Comparison of ENCODE assay signal across 25 cellular contexts in the genomic region with DNA sequence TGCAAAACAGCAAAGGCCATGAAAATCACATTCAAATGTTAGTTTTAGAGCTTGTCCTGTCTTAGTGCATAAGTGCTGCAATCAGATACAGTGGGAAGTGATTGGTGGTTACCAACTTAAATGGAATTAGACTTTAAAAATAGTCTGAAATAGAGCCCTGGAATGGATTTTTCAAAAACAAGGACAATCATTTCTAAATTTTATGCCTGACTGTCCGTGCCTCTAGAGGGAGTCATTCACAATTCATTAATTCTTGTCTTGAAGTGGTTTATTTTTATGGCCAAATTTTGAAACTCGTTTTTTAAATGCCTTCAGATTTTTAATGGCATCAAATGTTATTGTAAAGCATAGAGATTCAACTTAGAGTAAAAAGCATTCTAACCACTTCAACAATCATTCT.
A peak's percentile ranks its signal among the peaks of the same experiment; 100 is the strongest.
DNase-seq lines count a peak whose midpoint lies in the region; ATAC-seq, FAIRE-seq and TF ChIP-seq lines count a peak whose summit lies in the region.
"Had no signal": no experiment of that assay in that cellular context is flagged by ENCODE, and none has a peak within 500 bp of the region (broad histone marks: within the 10 kb centered on the region; RNA-seq: fewer than 3 reads in every experiment).

No MANE protein-coding gene starts in this region.

- no peaks in the 10 kb centered on the region for H3K23me2 ChIP-seq in H9 (ENCODE audit: insufficient read length, low read depth, low read length, poor library complexity, severe bottlenecking)

- no peak overlapping the region for H3K27ac ChIP-seq in A549
- H3K27ac ChIP-seq in H9 (ENCODE audit: insufficient read length, low read depth, low read length), result no peak overlapping the region
- no peak overlapping the region for H3K27ac ChIP-seq in coronary artery
- H3K27ac ChIP-seq: parathyroid adenoma, upper lobe of right lung had no signal

- no peaks in the 10 kb centered on the region for H3K27me3 ChIP-seq in H9 (ENCODE audit: insufficient read depth, low read length)
- H3K27me3 ChIP-seq: sigmoid colon, upper lobe of right lung had no signal

- no peak for TF ChIP-seq POLR2A in A549 (IDR thresholded peaks at IDR 0.05; ENCODE audit: low read length)

- ATAC-seq in A549 (no peak), HG02759 (IDR thresholded peaks at IDR 0.05; ENCODE audit: unreplicated experiment) (no peak)
- ATAC-seq: K562; left lobe of liver; naive thymus-derived CD8-positive, alpha-beta T cell; upper lobe of right lung had no signal

- H3K27ac Mint-ChIP-seq in H9, result no peak overlapping the region
- H3K27ac Mint-ChIP-seq: activated CD4-positive, alpha-beta T cell treated with anti-CD3 and anti-CD28 coated beads, Interleukin-2, amount 10 ng/mL, durations not matched to agents 24 days and 14 days; activated T-helper 1 cell treated with anti-CD3 and anti-CD28 coated beads, Interleukin-12 subunit alpha, Interleukin-12 subunit beta, Interleukin-2, Interleukin-4 antibody, amounts not matched to agents 30 ng/mL and 10 ng/mL and 1 ng/mL, durations not matched to agents 14 hours and 24 hours and 36 hours; CD14-positive monocyte; naive thymus-derived CD8-positive, alpha-beta T cell had no signal

- H3K56ac ChIP-seq in H9 (ENCODE audit: insufficient read length, low read depth, low read length), result no peak overlapping the region

- H3K79me1 ChIP-seq in H9 (ENCODE audit: insufficient read depth, low read depth, low read length, poor library complexity, severe bottlenecking), result no peaks in the 10 kb centered on the region

- H2BK15ac ChIP-seq in H9 (ENCODE audit: low read depth, low read length), result no peak overlapping the region

- no peaks in the 10 kb centered on the region for H3K27me3 Mint-ChIP-seq in H9 (ENCODE audit: low read depth)

- H3K9ac ChIP-seq in H9 (ENCODE audit: extremely low read depth, insufficient read length, low read length), result no peak overlapping the region
- H3K9ac ChIP-seq: parathyroid adenoma had no signal

- no peak overlapping the region for H4K91ac ChIP-seq in H9 (ENCODE audit: insufficient read length, low read depth, low read length)

- no peak overlapping the region for H4K5ac ChIP-seq in H9 (ENCODE audit: insufficient read length, low read depth, low read length)

- H3K18ac ChIP-seq in H9 (ENCODE audit: insufficient read length, low read depth, low read length), result no peak overlapping the region

- H3K14ac ChIP-seq in H9 (ENCODE audit: insufficient read depth, low read length), result no peak overlapping the region

- DNase-seq in A549 (ENCODE audit: low read depth in 1 of 2, low spot score in 1 of 2) (no peak), H9 (no peak), astrocyte of the spinal cord (ENCODE audit: low read depth, low spot score) (no peak), fibroblast of peridontal ligament (ENCODE audit: extremely low read depth) (peak; percentile 51), SIG-M5 (lab: John Stamatoyannopoulos, UW) (no peak), coronary artery (ENCODE audit: low spot score) (no peak), UCSD-AML1 (lab: John Stamatoyannopoulos, UW; ENCODE audit: unreplicated experiment) (no peak)
- DNase-seq: activated CD4-positive, alpha-beta T cell treated with anti-CD3 and anti-CD28 coated beads, Interleukin-2, amount 10 ng/mL, durations not matched to agents 24 days and 14 days; activated naive CD4-positive, alpha-beta T cell treated with anti-CD3 and anti-CD28 coated beads, Interleukin-2, amount 50 U/mL, for 16 hours; anterior cingulate cortex; naive thymus-derived CD8-positive, alpha-beta T cell; NCI-H1694; NCI-H774; OCI-M1; sigmoid colon; stimulated activated CD8-positive, alpha-beta memory T cell treated with anti-CD3 and anti-CD28 coated beads, Interleukin-4, amount 100 ng/mL, for 48 hours; substantia nigra; T-helper 2 cell; upper lobe of right lung had no signal

- in situ Hi-C loops in astrocyte of the spinal cord (cut with HindIII; ENCODE audit: low sequenced_read_pairs), result no loop called here

- no peak for FAIRE-seq in A549 (lab: Jason Lieb, UNC)
- FAIRE-seq: K562 had no signal

- no peak overlapping the region for H2BK12ac ChIP-seq in H9 (ENCODE audit: insufficient read length, low read depth, low read length)

- no peak for TF ChIP-seq RAD21 in A549 (conservative IDR thresholded peaks at IDR 0.05 in 1 of 2, IDR thresholded peaks at IDR 0.05 in 1 of 2)

- H3K9me3 ChIP-seq in A549 (no peaks in the 10 kb centered on the region), H9 (ENCODE audit: control insufficient read depth, low read depth, low read length) (no peaks in the 10 kb centered on the region)
- H3K9me3 ChIP-seq: sigmoid colon, upper lobe of right lung had no signal

- H3K4me3 ChIP-seq in A549 (no peak overlapping the region), astrocyte of the spinal cord (ENCODE audit: low read depth, low read length) (no peak overlapping the region), coronary artery (no peak overlapping the region)
- H3K4me3 ChIP-seq: K562, sigmoid colon, upper lobe of right lung had no signal

- CTCF ChIA-PET in A549 (lab: Yijun Ruan, JAX), result no interaction called here

- H3K9me3 Mint-ChIP-seq in H9, result peaks cover 2 to 5% of the 10 kb centered on the region in 2 experiments; a peak in 4 of 5 replicates

- H2AK5ac ChIP-seq in H9 (ENCODE audit: insufficient read length, low read length), result no peak overlapping the region

- H4K8ac ChIP-seq in H9 (replicated peaks; ENCODE audit: insufficient read length, low read depth, low read length), result no peak overlapping the region

- H3K4me2 ChIP-seq in A549 (no peak overlapping the region), H9 (ENCODE audit: insufficient read depth, insufficient read length, low read length) (no peak overlapping the region)

- H3K36me3 Mint-ChIP-seq in H9 (ENCODE audit: insufficient read depth in 1 of 3, low read depth in 3 of 3), result peaks cover 0 to 4% (median 0%) of the 10 kb centered on the region in 3 experiments; a peak in 1 of 7 replicates
- H3K36me3 Mint-ChIP-seq: CD14-positive monocyte; naive thymus-derived CD8-positive, alpha-beta T cell had no signal

- TF ChIP-seq CTCF in A549 (IDR thresholded peaks at IDR 0.05) (0 out of 3 replicates have a peak, but pooled peaks have one; percentile 12), H9 (conservative IDR thresholded peaks at IDR 0.05) (peak; percentile 14; the same call in 1 of the 3 replicates), astrocyte of the spinal cord (IDR thresholded peaks at IDR 0.05; ENCODE audit: low read depth, low read length) (peak; percentile 2), coronary artery (IDR thresholded peaks at IDR 0.05) (no peak)

- no peak overlapping the region for H3K4me3 Mint-ChIP-seq in H9
- H3K4me3 Mint-ChIP-seq: activated CD4-positive, alpha-beta T cell treated with anti-CD3 and anti-CD28 coated beads, Interleukin-2, amount 10 ng/mL, durations not matched to agents 24 days and 14 days; activated T-helper 1 cell treated with anti-CD3 and anti-CD28 coated beads, Interleukin-12 subunit alpha, Interleukin-12 subunit beta, Interleukin-2, Interleukin-4 antibody, amounts not matched to agents 30 ng/mL and 10 ng/mL and 1 ng/mL, durations not matched to agents 14 hours and 24 hours and 36 hours; CD14-positive monocyte; naive thymus-derived CD8-positive, alpha-beta T cell had no signal

- no peak overlapping the region for H2BK120ac ChIP-seq in H9 (ENCODE audit: low read depth, low read length, poor library complexity, severe bottlenecking)

- no peaks in the 10 kb centered on the region for H3K79me2 ChIP-seq in H9 (ENCODE audit: insufficient read depth, low read length)
- H3K79me2 ChIP-seq: parathyroid adenoma had no signal

- no peak for TF ChIP-seq EP300 in A549 (IDR thresholded peaks at IDR 0.05)

- no peaks in the 10 kb centered on the region for H4K20me1 ChIP-seq in H9 (ENCODE audit: control insufficient read depth, insufficient read depth, insufficient read length)

- H2BK20ac ChIP-seq in H9 (ENCODE audit: low read depth, low read length, poor library complexity, severe bottlenecking), result no peak overlapping the region

- no peak overlapping the region for H3T11ph ChIP-seq in H9 (ENCODE audit: low read length)

- H2BK5ac ChIP-seq in H9 (ENCODE audit: insufficient read length, low read length), result no peak overlapping the region

- POLR2A ChIA-PET in A549 (lab: Yijun Ruan, JAX), result no interaction called here

- H3K4ac ChIP-seq in H9 (ENCODE audit: low read depth, low read length), result no peak overlapping the region

- H3K4me1 Mint-ChIP-seq in H9, result no peaks in the 10 kb centered on the region
- H3K4me1 Mint-ChIP-seq: activated CD4-positive, alpha-beta T cell treated with anti-CD3 and anti-CD28 coated beads, Interleukin-2, amount 10 ng/mL, durations not matched to agents 24 days and 14 days; CD14-positive monocyte; naive thymus-derived CD8-positive, alpha-beta T cell had no signal

- WGBS in A549 (ENCODE audit: missing lambda C conversion rate), result 3% methylated on average over 2 of the region's 2 CpGs
- no CpG with 5 or more reads among the region's 2 CpGs for WGBS in H9 (ENCODE audit: extremely low coverage, insufficient read length, low lambda C conversion rate)

- H2AFZ ChIP-seq in H9 (ENCODE audit: low read length), result no peak overlapping the region
- H2AFZ ChIP-seq: parathyroid adenoma had no signal

- H3K23ac ChIP-seq in H9 (ENCODE audit: insufficient read length, low read depth, low read length), result no peak overlapping the region

- H3K4me1 ChIP-seq in A549, result no peaks in the 10 kb centered on the region
- H3K4me1 ChIP-seq in H9 (ENCODE audit: insufficient read depth, low read length), result no peaks in the 10 kb centered on the region
- H3K4me1 ChIP-seq: parathyroid adenoma, upper lobe of right lung had no signal

TF ChIP-seq in A549, 52 proteins besides CTCF, POLR2A, EP300 and RAD21:
- TF ChIP-seq HOXB13 (CRISPR knock-in tag; IDR thresholded peaks at IDR 0.05; ENCODE audit: low read depth) (no peak), ESRRA (IDR thresholded peaks at IDR 0.05; ENCODE audit: borderline replicate concordance, low read length) (no peak), RCOR1 (IDR thresholded peaks at IDR 0.05; ENCODE audit: low read depth, low read length) (no peak)
TF ChIP-seq in A549: peak in this region for 0.
